Comparison of ENCODE assay signal across 26 cellular contexts in the genomic region with DNA sequence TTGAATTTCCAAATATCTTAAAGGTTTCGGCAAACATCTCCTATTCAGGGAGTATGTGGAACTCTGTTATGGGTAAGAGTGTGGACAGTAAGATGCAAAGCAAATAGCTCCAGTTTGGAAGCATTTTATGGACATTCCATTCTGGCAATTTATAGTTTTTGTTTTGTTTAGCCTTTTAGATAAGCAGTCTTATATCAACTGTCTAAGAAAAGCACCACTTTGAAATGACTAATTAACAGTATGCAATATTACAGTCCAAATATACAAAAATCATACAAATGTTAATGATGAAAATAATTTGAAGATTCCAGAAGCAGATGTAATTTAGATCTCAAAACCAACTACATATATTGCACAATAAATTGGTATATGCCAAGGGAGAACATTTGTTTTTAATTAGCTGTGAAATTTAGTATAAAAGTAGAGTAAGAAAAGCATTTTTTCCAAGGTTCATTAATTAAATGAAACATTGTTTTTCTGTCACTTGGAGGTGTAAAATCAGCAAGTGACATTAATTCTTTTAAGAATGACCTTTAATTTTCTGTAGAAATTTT.
"Had no signal": no experiment of that assay in that cellular context is flagged by ENCODE, and none has a peak within 500 bp of the region (broad histone marks: within the 10 kb centered on the region; RNA-seq: fewer than 3 reads in every experiment).

No MANE protein-coding gene starts in this region.

- DNase-seq: activated CD4-positive, alpha-beta T cell treated with anti-CD3 and anti-CD28 coated beads for 4 hours; activated CD4-positive, alpha-beta T cell treated with anti-CD3 and anti-CD28 coated beads, Interleukin-2, amount 50 U/mL, for 48 hours; activated CD8-positive, alpha-beta memory T cell treated with anti-CD3 and anti-CD28 coated beads for 24 hours; activated gamma-delta T cell treated with Interleukin-2 at 50 U/mL for 16 hours; activated naive CD4-positive, alpha-beta T cell treated with anti-CD3 and anti-CD28 coated beads, Interleukin-2, amount 50 U/mL, for 16 hours; anterior cingulate cortex; dorsolateral prefrontal cortex; effector memory CD4-positive, alpha-beta T cell; erythroblast; left lung; lower lobe of right lung; mesendoderm; stimulated activated CD4-positive, alpha-beta T cell treated with anti-CD3 and anti-CD28 coated beads, Interleukin-4, amount 100 ng/mL, for 24 hours; SW 1271; T-helper 9 cell; uterus had no signal

- H3K27ac ChIP-seq: dorsolateral prefrontal cortex, left lung, lower lobe of right lung, skin epidermis, thoracic aorta, uterus, VCaP had no signal

- ATAC-seq: lower lobe of right lung; natural killer cell treated with Interleukin-12 subunit alpha and Interleukin-12 subunit beta and Interleukin-15 and Interleukin-18, amount 100 ng/mL, for 72 hours; sciatic nerve; stimulated activated effector memory CD8-positive, alpha-beta T cell treated with anti-CD3 and anti-CD28 coated beads, Interleukin-12 subunit alpha, Interleukin-12 subunit beta, amount 100 ng/mL, for 72 hours had no signal

- H3K9me3 ChIP-seq: left lung, lower lobe of right lung, thoracic aorta, uterus had no signal

- H3K27me3 ChIP-seq: dorsolateral prefrontal cortex, left lung, uterus had no signal

- H3K4me3 ChIP-seq: dorsolateral prefrontal cortex, left lung, lower lobe of right lung, skin epidermis, thoracic aorta, uterus had no signal

- H3K4me1 ChIP-seq: uterus had no signal

- FAIRE-seq: bronchial epithelial cell, frontal cortex, islet of Langerhans, TTC549 had no signal

- H3K36me3 ChIP-seq: left lung, lower lobe of right lung, thoracic aorta, uterus had no signal
